10 cellular contexts compared by ENCODE assay signal in genomic region chr12:54983536-54984102, GRCh38. TPM values are rescaled to one million over a fixed set of nuclear protein-coding genes. Genes with fewer than 3 reads are reported as not detected.
A peak's percentile ranks its signal among the peaks of the same experiment; 100 is the strongest.
DNase-seq lines count a peak whose midpoint lies in the region; ATAC-seq and TF ChIP-seq lines count a peak whose summit lies in the region.
"Had no signal": no experiment of that assay in that cellular context is flagged by ENCODE, and none has a peak within 500 bp of the region (broad histone marks: within the 10 kb centered on the region; RNA-seq: fewer than 3 reads in every experiment).

No MANE protein-coding gene starts in this region.

- no peaks in the 10 kb centered on the region for H3K27me3 Mint-ChIP-seq in T-helper 17 cell

- H3K4me2 ChIP-seq in DND-41 (ENCODE audit: insufficient read depth, low read length), result peak overlapping the region; percentile 88

- H4K20me1 ChIP-seq in DND-41 (ENCODE audit: insufficient read depth, low read length), result no peaks in the 10 kb centered on the region

- no peak for DNase-seq in DND-41
- DNase-seq in T-helper 17 cell, result peak in 1 of 3 donors; percentile 11
- peak; percentile 52 for DNase-seq in activated naive CD4-positive, alpha-beta T cell treated with anti-CD3 and anti-CD28 coated beads, Interleukin-2, amount 50 U/mL, for 16 hours
- DNase-seq in stimulated activated CD4-positive, alpha-beta T cell treated with anti-CD3 and anti-CD28 coated beads, Interleukin-1b, Interleukin-23, amount 100 ng/mL, for 48 hours, result peak; percentile 25
- DNase-seq in NOMO-1 treated with dmso at 0.1 percent for 144 hours (lab: John Stamatoyannopoulos, UW; ENCODE audit: unreplicated experiment), result no peak
- DNase-seq in NCI-H774 (lab: John Stamatoyannopoulos, UW), result no peak
- DNase-seq in right lobe of liver, result no peak
- no peak for DNase-seq in activated CD4-positive, CD25-positive, alpha-beta regulatory T cell treated with anti-CD3 and anti-CD28 coated beads, Interleukin-2, amount 50 U/mL, for 72 hours
- DNase-seq: heart right ventricle had no signal

- H3K4me1 ChIP-seq in DND-41 (ENCODE audit: insufficient read depth, low read length) (peaks cover 79% of the 10 kb centered on the region), right lobe of liver (no peaks in the 10 kb centered on the region)

- 43% methylated on average over 2 of the region's 2 CpGs for WGBS in right lobe of liver (ENCODE audit: insufficient coverage, low coverage, low lambda C conversion rate, missing lambda C conversion rate)

- H3K27ac Mint-ChIP-seq in T-helper 17 cell, result peak overlapping the region; percentile 100

- peaks cover 73% of the 10 kb centered on the region for H3K4me1 Mint-ChIP-seq in T-helper 17 cell

- ATAC-seq in DND-41 (ENCODE audit: insufficient read depth, low read depth), result no peak
- no peak for ATAC-seq in T-helper 17 cell
- no peak for ATAC-seq in right lobe of liver

- TF ChIP-seq POLR2A in right lobe of liver (IDR thresholded peaks at IDR 0.05), result no peak

- no peak for TF ChIP-seq CTCF in DND-41 (IDR thresholded peaks at IDR 0.05; ENCODE audit: borderline replicate concordance, extremely low read depth, low read length, poor library complexity, severe bottlenecking)
- TF ChIP-seq CTCF in right lobe of liver (IDR thresholded peaks at IDR 0.05), result no peak

- H3K9ac ChIP-seq in DND-41 (ENCODE audit: low read depth, low read length), result peak overlapping the region; percentile 76

- H3K36me3 Mint-ChIP-seq in T-helper 17 cell (ENCODE audit: low read depth), result peaks cover 19% of the 10 kb centered on the region

- H3K4me3 Mint-ChIP-seq in T-helper 17 cell, result peak overlapping the region; percentile 91

- H3K36me3 ChIP-seq in DND-41 (ENCODE audit: insufficient read depth, low read length), result peaks cover 46% of the 10 kb centered on the region
- H3K36me3 ChIP-seq in right lobe of liver, result no peaks in the 10 kb centered on the region
- H3K36me3 ChIP-seq: heart right ventricle had no signal

- H3K27ac ChIP-seq in DND-41 (ENCODE audit: low read length), result peak overlapping the region; percentile 91
- no peak overlapping the region for H3K27ac ChIP-seq in right lobe of liver

- peak overlapping the region; percentile 68; the same call in 1 of the 2 replicates for H2AFZ ChIP-seq in DND-41 (ENCODE audit: low read depth, low read length)

- no peaks in the 10 kb centered on the region for H3K27me3 ChIP-seq in DND-41 (ENCODE audit: insufficient read depth, low read length, poor library complexity)
- no peaks in the 10 kb centered on the region for H3K27me3 ChIP-seq in right lobe of liver

- H3K4me3 ChIP-seq in DND-41 (ENCODE audit: low read depth in 1 of 2, low read length in 2 of 2) (peak overlapping the region; percentile 57 to 67), right lobe of liver (no peak overlapping the region)
- H3K4me3 ChIP-seq: lung had no signal

- H3K9me3 ChIP-seq in DND-41 (ENCODE audit: insufficient read depth, low read length, severe bottlenecking), result no peaks in the 10 kb centered on the region
- H3K9me3 ChIP-seq in T-helper 17 cell (ENCODE audit: control insufficient read depth, low read length, poor library complexity, severe bottlenecking), result no peaks in the 10 kb centered on the region
- no peaks in the 10 kb centered on the region for H3K9me3 ChIP-seq in right lobe of liver
- H3K9me3 ChIP-seq: heart right ventricle had no signal

- intact Hi-C loops in right lobe of liver (cut with DNase I), result no loop called here

- peaks cover 65% of the 10 kb centered on the region for H3K79me2 ChIP-seq in DND-41 (ENCODE audit: insufficient read depth, low read length)

RNA-seq across cellular contexts. Expression of gene TESPA1, which starts 0.9 kb away (rescaled TPM):
- 100 to 1,000 TPM; 121 to 160 TPM for total RNA-seq in T-helper 17 cell
- total RNA-seq in right lobe of liver, result 1 to 10 TPM in 1 of 6 experiments, under 1 TPM in 4, not detected in 1; 0.09 to 1.2 (median 0.37) TPM

RNA-seq across cellular contexts. Expression of gene NEUROD4, which starts 36.2 kb away (rescaled TPM):
- total RNA-seq in T-helper 17 cell (not detected), right lobe of liver (not detected)
- total RNA-seq: heart right ventricle, lung had no signal

Comparison
In these comparisons a context has a peak if more than half of its experiments do, and no peak if none do; other contexts are left out.
1. DNase-seq: peak in activated naive CD4-positive, alpha-beta T cell treated with anti-CD3 and anti-CD28 coated beads, Interleukin-2, amount 50 U/mL, for 16 hours (single experiment) and stimulated activated CD4-positive, alpha-beta T cell treated with anti-CD3 and anti-CD28 coated beads, Interleukin-1b, Interleukin-23, amount 100 ng/mL, for 48 hours (single experiment); none in DND-41 (single experiment), NOMO-1 treated with dmso at 0.1 percent for 144 hours (single experiment), NCI-H774 (single experiment), right lobe of liver (0 of 3) and activated CD4-positive, CD25-positive, alpha-beta regulatory T cell treated with anti-CD3 and anti-CD28 coated beads, Interleukin-2, amount 50 U/mL, for 72 hours (single experiment).
2. H3K4me3 ChIP-seq: peak in DND-41 (2 of 2); none in right lobe of liver (0 of 3).
3. RNA of gene TESPA1, which starts 0.9 kb away (total RNA-seq): 121 to 160 TPM in T-helper 17 cell; 0.09 to 1.2 TPM in right lobe of liver; every median in the first group is over 10 times any median in the second.